13 cellular contexts compared by ENCODE assay signal in genomic region chr3:47394867-47395266, GRCh38. TPM values are rescaled to one million over a fixed set of nuclear protein-coding genes. Genes with fewer than 3 reads are reported as not detected.
DNase-seq lines count a peak whose midpoint lies in the region; ATAC-seq, FAIRE-seq and TF ChIP-seq lines count a peak whose summit lies in the region.
"Had no signal": no experiment of that assay in that cellular context is flagged by ENCODE, and none has a peak within 500 bp of the region (broad histone marks: within the 10 kb centered on the region; RNA-seq: fewer than 3 reads in every experiment).

No MANE protein-coding gene starts in this region.

- no peak for FAIRE-seq in GM19239 (lab: Jason Lieb, UNC)
- FAIRE-seq: bronchial epithelial cell had no signal

- DNase-seq in G401 (ENCODE audit: low spot score) (peak; percentile 84), heart right ventricle (no peak), retina (peak; percentile 46), DMS79 treated with DMSO at 0.1 percent for 48 hours (lab: John Stamatoyannopoulos, UW) (no peak), prostate gland (ENCODE audit: low spot score) (no peak), GM19239 (ENCODE audit: insufficient read length, low spot score) (no peak)
- DNase-seq: head of caudate nucleus, natural killer cell, NCI-H510A, SW 1271 had no signal

- H3K36me3 ChIP-seq in heart right ventricle (peaks cover 0 to 50% (median 5%) of the 10 kb centered on the region in 9 donors), prostate gland (no peaks in the 10 kb centered on the region)

- no peaks in the 10 kb centered on the region for H3K27me3 ChIP-seq in heart right ventricle
- no peaks in the 10 kb centered on the region for H3K27me3 ChIP-seq in prostate gland (replicated peaks; ENCODE audit: insufficient read depth)

- ATAC-seq in SK-N-SH treated with all-trans-retinoic acid at 6 μM for 48 hours (peak; percentile 12; the same call in 1 of the 3 replicates), heart right ventricle (peak; percentile 16 to 71 (median 50)), HG03432 (IDR thresholded peaks at IDR 0.05; ENCODE audit: unreplicated experiment) (no peak)
- ATAC-seq: natural killer cell had no signal

- WGBS in heart right ventricle, 2 donors = 25% methylated on average over 3 of the region's 3 CpGs
- WGBS in prostate gland = 59% methylated on average over 3 of the region's 3 CpGs

- no peak for TF ChIP-seq POLR2A in prostate gland (IDR thresholded peaks at IDR 0.05)

- no peak for TF ChIP-seq CTCF in heart right ventricle (IDR thresholded peaks at IDR 0.05)
- no peak for TF ChIP-seq CTCF in prostate gland (IDR thresholded peaks at IDR 0.05)

- in situ Hi-C loops in G401 (cut with HindIII; ENCODE audit: low sequenced_read_pairs) = no loop called here

- peak overlapping the region in 8 of 10 donors; percentile 3 to 42 (median 26) for H3K27ac ChIP-seq in heart right ventricle
- H3K27ac ChIP-seq in prostate gland = no peak overlapping the region

- intact Hi-C loops in heart right ventricle (cut with DNase I) (no loop called here), prostate gland (cut with DNase I) (no loop called here)

- H3K4me3 ChIP-seq in heart right ventricle = no peak overlapping the region
- no peak overlapping the region for H3K4me3 ChIP-seq in prostate gland

- H3K4me1 ChIP-seq in heart right ventricle = peaks cover 11 to 26% (median 20%) of the 10 kb centered on the region in 9 donors
- peaks cover 9% of the 10 kb centered on the region for H3K4me1 ChIP-seq in prostate gland (replicated peaks)

- H3K9me3 ChIP-seq in heart right ventricle (no peaks in the 10 kb centered on the region), prostate gland (no peaks in the 10 kb centered on the region)

TF ChIP-seq in SK-N-SH treated with all-trans-retinoic acid at 6 μM for 48 hours, 23 proteins besides CTCF, POLR2A, EP300 and RAD21:
- TF ChIP-seq GLIS3 (CRISPR knock-in tag; IDR thresholded peaks at IDR 0.05) (no peak), POU6F1 (CRISPR knock-in tag; IDR thresholded peaks at IDR 0.05; ENCODE audit: borderline replicate concordance, low read depth) (no peak), TOX (CRISPR knock-in tag; IDR thresholded peaks at IDR 0.05; ENCODE audit: borderline replicate concordance) (no peak), OSR1 (CRISPR knock-in tag; IDR thresholded peaks at IDR 0.05) (no peak)

RNA-seq across cellular contexts. Expression of gene PTPN23, which starts 14.0 kb away (rescaled TPM):
- total RNA-seq in G401 (2014; rRNA removed; shearing (Covaris generic)) = 6.6 and 9.0 TPM in 2 replicates
- 10 to 100 TPM; 16.4 to 23.4 (median 19.6) TPM for total RNA-seq in heart right ventricle
- 10 to 100 TPM in 1 of 2 donors, 1 to 10 TPM in 1; 9.2 to 23.0 TPM for polyA plus RNA-seq in heart right ventricle
- total RNA-seq in prostate gland = 10 to 100 TPM; 31.7 to 47.4 TPM

Comparison
In these comparisons a context has a peak if more than half of its experiments do, and no peak if none do; other contexts are left out.
1. DNase-seq: peak in G401 (single experiment) and retina (single experiment); none in heart right ventricle (0 of 2), DMS79 treated with DMSO at 0.1 percent for 48 hours (single experiment), prostate gland (single experiment) and GM19239 (single experiment).
2. H3K27ac ChIP-seq: peak in heart right ventricle (8 of 10); none in prostate gland (0 of 2).